In genomic region chr19:32873560-32873959, GRCh38 we compare ENCODE assay signal across 24 cellular contexts. TPM values are rescaled to one million over a fixed set of nuclear protein-coding genes. Genes with fewer than 3 reads are reported as not detected.
DNase-seq lines count a peak whose midpoint lies in the region; ATAC-seq and TF ChIP-seq lines count a peak whose summit lies in the region.
"Had no signal": no experiment of that assay in that cellular context is flagged by ENCODE, and none has a peak within 500 bp of the region (broad histone marks: within the 10 kb centered on the region; RNA-seq: fewer than 3 reads in every experiment).

No MANE protein-coding gene starts in this region.

- no peaks in the 10 kb centered on the region for H3K36me3 ChIP-seq in upper lobe of right lung

- POLR2A ChIA-PET in activated CD4-positive, alpha-beta T cell treated with anti-CD3 and anti-CD28 coated beads for 36 hours (lab: Charles Lee): no interaction called here

- intact Hi-C loops in activated CD4-positive, alpha-beta T cell treated with anti-CD3 and anti-CD28 coated beads for 36 hours (cut with DNase I, micrococcal nuclease): no loop called here
- intact Hi-C loops in activated CD4-positive, alpha-beta T cell treated with anti-CD3 and anti-CD28 coated beads, Interleukin-2, amount 10 ng/mL, durations not matched to agents 24 days and 14 days (cut with micrococcal nuclease): no loop called here
- intact Hi-C loops in upper lobe of right lung (cut with DNase I): no loop called here

- CTCF ChIA-PET in activated CD4-positive, alpha-beta T cell treated with anti-CD3 and anti-CD28 coated beads for 36 hours (lab: Charles Lee): no interaction called here

- ATAC-seq in activated CD4-positive, alpha-beta T cell treated with anti-CD3 and anti-CD28 coated beads for 36 hours: peak; percentile 26
- ATAC-seq in upper lobe of right lung: no peak
- ATAC-seq: Panc1 had no signal

- H3K9me3 Mint-ChIP-seq in activated CD4-positive, alpha-beta T cell treated with anti-CD3 and anti-CD28 coated beads for 36 hours (ENCODE audit: low read depth): no peaks in the 10 kb centered on the region
- no peaks in the 10 kb centered on the region for H3K9me3 Mint-ChIP-seq in activated CD4-positive, alpha-beta T cell treated with anti-CD3 and anti-CD28 coated beads, Interleukin-2, amount 10 ng/mL, durations not matched to agents 24 days and 14 days
- H3K9me3 Mint-ChIP-seq in activated T-cell treated with anti-CD3 and anti-CD28 coated beads, Interleukin-2, amount 50 U/mL, for 24 hours: no peaks in the 10 kb centered on the region
- H3K9me3 Mint-ChIP-seq in nephron progenitor cell: no peaks in the 10 kb centered on the region
- H3K9me3 Mint-ChIP-seq: HFFc6, IgD-negative memory B cell had no signal

- TF ChIP-seq CTCF in upper lobe of right lung (IDR thresholded peaks at IDR 0.05): no peak
- TF ChIP-seq CTCF in nephron progenitor cell (IDR thresholded peaks at IDR 0.05): no peak

- H3K36me3 Mint-ChIP-seq in activated CD4-positive, alpha-beta T cell treated with anti-CD3 and anti-CD28 coated beads for 36 hours (ENCODE audit: low read depth): peaks cover 6% of the 10 kb centered on the region
- no peaks in the 10 kb centered on the region for H3K36me3 Mint-ChIP-seq in activated CD4-positive, alpha-beta T cell treated with anti-CD3 and anti-CD28 coated beads, Interleukin-2, amount 10 ng/mL, durations not matched to agents 24 days and 14 days (ENCODE audit: low read depth)
- H3K36me3 Mint-ChIP-seq in activated T-cell treated with anti-CD3 and anti-CD28 coated beads, Interleukin-2, amount 50 U/mL, for 24 hours (ENCODE audit: low read depth): peaks cover 6% of the 10 kb centered on the region
- peaks cover 8% of the 10 kb centered on the region for H3K36me3 Mint-ChIP-seq in nephron progenitor cell (ENCODE audit: low read depth)

- peak; percentile 50 for DNase-seq in activated CD4-positive, alpha-beta T cell treated with anti-CD3 and anti-CD28 coated beads for 36 hours
- DNase-seq in activated CD4-positive, alpha-beta T cell treated with anti-CD3 and anti-CD28 coated beads, Interleukin-2, amount 10 ng/mL, durations not matched to agents 24 days and 14 days: no peak
- peak; percentile 43 for DNase-seq in activated T-cell treated with anti-CD3 and anti-CD28 coated beads for 48 hours (ENCODE audit: low read depth)
- DNase-seq in activated T-cell treated with anti-CD3 and anti-CD28 coated beads, Interleukin-2, amount 50 U/mL, for 24 hours: no peak
- peak; percentile 1 to 12 for DNase-seq in stimulated activated CD4-positive, alpha-beta T cell treated with anti-CD3 and anti-CD28 coated beads, Interleukin-4, amount 100 ng/mL, for 48 hours (ENCODE audit: low read depth in 2 of 2)
- DNase-seq in stimulated activated CD4-positive, alpha-beta T cell treated with anti-CD3 and anti-CD28 coated beads, Interleukin-4, amount 100 ng/mL, for 1 hour: no peak
- DNase-seq in upper lobe of right lung: peak; percentile 25
- no peak for DNase-seq in nephron progenitor cell
- DNase-seq: ACHN; Caco-2; CD4-positive, alpha-beta memory T cell; DMS 273 treated with DMSO at 0.1 percent for 48 hours; DMS79 treated with DMSO at 0.1 percent for 48 hours; H7; HFFc6; NCI-H1105; NCI-H146; NCI-H2029 treated with DMSO at 0.1 percent for 48 hours; NCI-H226; NCI-H524 had no signal

- no peaks in the 10 kb centered on the region for H3K4me1 ChIP-seq in upper lobe of right lung

- no peaks in the 10 kb centered on the region for H3K27me3 ChIP-seq in upper lobe of right lung
- H3K27me3 ChIP-seq: BLaER1 treated with 17β-estradiol and CSF1 and Interleukin-3, amounts not matched to agents 10 nM and 100 nM had no signal

- H3K4me3 Mint-ChIP-seq in activated CD4-positive, alpha-beta T cell treated with anti-CD3 and anti-CD28 coated beads for 36 hours: no peak overlapping the region
- H3K4me3 Mint-ChIP-seq in activated CD4-positive, alpha-beta T cell treated with anti-CD3 and anti-CD28 coated beads, Interleukin-2, amount 10 ng/mL, durations not matched to agents 24 days and 14 days: no peak overlapping the region
- H3K4me3 Mint-ChIP-seq in activated T-cell treated with anti-CD3 and anti-CD28 coated beads, Interleukin-2, amount 50 U/mL, for 24 hours: no peak overlapping the region
- no peak overlapping the region for H3K4me3 Mint-ChIP-seq in nephron progenitor cell
- H3K4me3 Mint-ChIP-seq: CD4-positive, alpha-beta memory T cell; HFFc6; IgD-negative memory B cell had no signal

- no peaks in the 10 kb centered on the region for H3K27me3 Mint-ChIP-seq in activated CD4-positive, alpha-beta T cell treated with anti-CD3 and anti-CD28 coated beads for 36 hours
- no peaks in the 10 kb centered on the region for H3K27me3 Mint-ChIP-seq in activated CD4-positive, alpha-beta T cell treated with anti-CD3 and anti-CD28 coated beads, Interleukin-2, amount 10 ng/mL, durations not matched to agents 24 days and 14 days
- H3K27me3 Mint-ChIP-seq in activated T-cell treated with anti-CD3 and anti-CD28 coated beads, Interleukin-2, amount 50 U/mL, for 24 hours: no peaks in the 10 kb centered on the region
- peaks cover 6% of the 10 kb centered on the region for H3K27me3 Mint-ChIP-seq in nephron progenitor cell (ENCODE audit: low read depth, poor library complexity)
- H3K27me3 Mint-ChIP-seq: CD4-positive, alpha-beta memory T cell; IgD-negative memory B cell had no signal

- no peak overlapping the region for H3K4me3 ChIP-seq in upper lobe of right lung
- H3K4me3 ChIP-seq: BLaER1 treated with 17β-estradiol and CSF1 and Interleukin-3, amounts not matched to agents 10 nM and 100 nM had no signal

- peaks cover 3% of the 10 kb centered on the region for H3K4me1 Mint-ChIP-seq in activated CD4-positive, alpha-beta T cell treated with anti-CD3 and anti-CD28 coated beads for 36 hours
- no peaks in the 10 kb centered on the region for H3K4me1 Mint-ChIP-seq in activated CD4-positive, alpha-beta T cell treated with anti-CD3 and anti-CD28 coated beads, Interleukin-2, amount 10 ng/mL, durations not matched to agents 24 days and 14 days
- H3K4me1 Mint-ChIP-seq in activated T-cell treated with anti-CD3 and anti-CD28 coated beads, Interleukin-2, amount 50 U/mL, for 24 hours (ENCODE audit: low read depth): peaks cover 7% of the 10 kb centered on the region
- peaks cover 4% of the 10 kb centered on the region for H3K4me1 Mint-ChIP-seq in nephron progenitor cell
- H3K4me1 Mint-ChIP-seq: CD4-positive, alpha-beta memory T cell had no signal

- no peak overlapping the region for H3K27ac ChIP-seq in upper lobe of right lung
- H3K27ac ChIP-seq: 22Rv1; BLaER1 treated with 17β-estradiol and CSF1 and Interleukin-3, amounts not matched to agents 10 nM and 100 nM had no signal

- no peak overlapping the region for H3K27ac Mint-ChIP-seq in activated CD4-positive, alpha-beta T cell treated with anti-CD3 and anti-CD28 coated beads for 36 hours
- no peak overlapping the region for H3K27ac Mint-ChIP-seq in activated CD4-positive, alpha-beta T cell treated with anti-CD3 and anti-CD28 coated beads, Interleukin-2, amount 10 ng/mL, durations not matched to agents 24 days and 14 days
- H3K27ac Mint-ChIP-seq in activated T-cell treated with anti-CD3 and anti-CD28 coated beads, Interleukin-2, amount 50 U/mL, for 24 hours: no peak overlapping the region
- no peak overlapping the region for H3K27ac Mint-ChIP-seq in nephron progenitor cell
- H3K27ac Mint-ChIP-seq: CD4-positive, alpha-beta memory T cell; HFFc6; IgD-negative memory B cell had no signal

- H3K9me3 ChIP-seq in upper lobe of right lung: no peaks in the 10 kb centered on the region
- H3K9me3 ChIP-seq: BLaER1 treated with 17β-estradiol and CSF1 and Interleukin-3, amounts not matched to agents 10 nM and 100 nM; Caco-2 had no signal

RNA-seq across cellular contexts. Expression of gene SLC7A9, which starts 4.0 kb away (rescaled TPM):
- total RNA-seq in activated CD4-positive, alpha-beta T cell treated with anti-CD3 and anti-CD28 coated beads for 36 hours: under 1 TPM in 1 of 2 experiments, not detected in 1; 0.14 TPM
- total RNA-seq in activated CD4-positive, alpha-beta T cell treated with anti-CD3 and anti-CD28 coated beads, Interleukin-2, amount 10 ng/mL, durations not matched to agents 24 days and 14 days: 0.12 TPM in 1 of 2 replicates, not detected in the other
- 0.46 TPM for total RNA-seq in upper lobe of right lung
- total RNA-seq: H7, HFFc6 had no signal

Comparison
In these comparisons a context has a peak if more than half of its experiments do, and no peak if none do; other contexts are left out.
1. DNase-seq: peak in activated CD4-positive, alpha-beta T cell treated with anti-CD3 and anti-CD28 coated beads for 36 hours (single experiment), activated T-cell treated with anti-CD3 and anti-CD28 coated beads for 48 hours (single experiment), stimulated activated CD4-positive, alpha-beta T cell treated with anti-CD3 and anti-CD28 coated beads, Interleukin-4, amount 100 ng/mL, for 48 hours (2 of 2) and upper lobe of right lung (single experiment); none in activated CD4-positive, alpha-beta T cell treated with anti-CD3 and anti-CD28 coated beads, Interleukin-2, amount 10 ng/mL, durations not matched to agents 24 days and 14 days (single experiment), activated T-cell treated with anti-CD3 and anti-CD28 coated beads, Interleukin-2, amount 50 U/mL, for 24 hours (single experiment), stimulated activated CD4-positive, alpha-beta T cell treated with anti-CD3 and anti-CD28 coated beads, Interleukin-4, amount 100 ng/mL, for 1 hour (single experiment) and nephron progenitor cell (single experiment).